In the genomic region with DNA sequence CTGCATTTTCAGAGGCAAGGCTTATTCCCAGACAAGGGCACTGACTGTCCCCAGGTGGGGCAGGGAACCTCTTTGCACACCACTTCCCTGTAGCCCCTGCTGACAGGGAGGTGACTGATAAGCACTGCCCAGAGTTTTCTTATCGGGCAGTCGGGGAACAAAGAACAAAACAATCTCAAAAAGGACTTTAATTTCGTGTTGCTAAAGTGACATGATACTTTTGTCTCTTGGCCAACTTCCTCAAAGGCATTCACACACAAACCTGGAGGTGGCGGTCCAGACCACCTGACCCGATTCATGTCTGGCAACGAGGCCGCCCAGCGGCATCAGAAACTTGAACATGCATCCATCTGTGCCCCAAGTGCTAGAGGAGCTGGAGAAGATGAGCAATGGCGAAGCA, we compare ENCODE assay signal across 11 cellular contexts. TPM values are rescaled to one million over a fixed set of nuclear protein-coding genes. Genes with fewer than 3 reads are reported as not detected.
DNase-seq lines count a peak whose midpoint lies in the region; ATAC-seq and TF ChIP-seq lines count a peak whose summit lies in the region.
"Had no signal": no experiment of that assay in that cellular context is flagged by ENCODE, and none has a peak within 500 bp of the region (broad histone marks: within the 10 kb centered on the region; RNA-seq: fewer than 3 reads in every experiment).

No MANE protein-coding gene starts in this region.

- TF ChIP-seq POLR2A in NB4 (IDR thresholded peaks at IDR 0.05; ENCODE audit: extremely low read depth, insufficient read length), result no peak

- DNase-seq in CD1c-positive myeloid dendritic cell (ENCODE audit: extremely low spot score) (peak; percentile 79), NB4 (ENCODE audit: low read depth) (peak; percentile 44), colonic mucosa (peak; percentile 71), OCI-M2 (lab: John Stamatoyannopoulos, UW; ENCODE audit: unreplicated experiment) (no peak), GM10266 (ENCODE audit: extremely low spot score) (no peak)
- DNase-seq: CD8-positive, alpha-beta memory T cell; glutamatergic neuron; KG1 had no signal

- H3K36me3 ChIP-seq in colonic mucosa (peaks cover 10% of the 10 kb centered on the region), mucosa of stomach (ENCODE audit: control insufficient read depth, insufficient read depth, low read length) (peaks cover 28% of the 10 kb centered on the region)

- TF ChIP-seq CTCF in NB4 (IDR thresholded peaks at IDR 0.05; ENCODE audit: low read depth, low read length), result no peak
- peak; percentile 35 for TF ChIP-seq CTCF in colonic mucosa (IDR thresholded peaks at IDR 0.05)
- no peak for TF ChIP-seq CTCF in GM10266 (IDR thresholded peaks at IDR 0.05; ENCODE audit: control insufficient read depth, insufficient read depth, low read depth, missing control alignments)

- H3K4me3 ChIP-seq in NB4 (ENCODE audit: low read depth, low read length) (no peak overlapping the region), colonic mucosa (no peak overlapping the region), mucosa of stomach (ENCODE audit: low read length) (no peak overlapping the region)

- H3K9me3 ChIP-seq in colonic mucosa (no peaks in the 10 kb centered on the region), mucosa of stomach (ENCODE audit: control insufficient read depth, low read length) (no peaks in the 10 kb centered on the region)

- peak overlapping the region; percentile 11 for H3K27ac ChIP-seq in colonic mucosa

- peaks cover 9% of the 10 kb centered on the region for H3K4me1 ChIP-seq in colonic mucosa
- peaks cover 71% of the 10 kb centered on the region for H3K4me1 ChIP-seq in mucosa of stomach (ENCODE audit: control insufficient read depth, insufficient read depth, low read length)

- ATAC-seq in GM18873 (IDR thresholded peaks at IDR 0.05; ENCODE audit: low FRiP score, unreplicated experiment) (no peak), HG02610 (IDR thresholded peaks at IDR 0.05; ENCODE audit: unreplicated experiment) (no peak)

- intact Hi-C loops in colonic mucosa (cut with DNase I), result loop anchor here (5.0 kb wide), 1 partner anchor 105 kb away; no protein-coding TSS in a partner anchor

- no peaks in the 10 kb centered on the region for H3K27me3 ChIP-seq in colonic mucosa
- H3K27me3 ChIP-seq in mucosa of stomach (ENCODE audit: control insufficient read depth, insufficient read depth, low read length), result no peaks in the 10 kb centered on the region

- H3K9ac ChIP-seq in colonic mucosa (ENCODE audit: low read depth in 2 of 2, low read length in 2 of 2), result no peak overlapping the region
- peak overlapping the region; percentile 38 for H3K9ac ChIP-seq in mucosa of stomach (ENCODE audit: low read length)

RNA-seq across cellular contexts. Expression of gene ZDHHC7, which starts 28.9 kb away (rescaled TPM):
- 10 to 100 TPM; 55.1 to 67.8 TPM for total RNA-seq in colonic mucosa

RNA-seq across cellular contexts. Expression of gene KIAA0513, which starts 45.2 kb away (rescaled TPM):
- total RNA-seq in colonic mucosa, result 10 to 100 TPM; 17.7 to 22.8 TPM

Comparison
In these comparisons a context has a peak if more than half of its experiments do, and no peak if none do; other contexts are left out.
1. DNase-seq: peak in CD1c-positive myeloid dendritic cell (single experiment), NB4 (single experiment) and colonic mucosa (single experiment); none in OCI-M2 (single experiment) and GM10266 (single experiment).